In genomic region chr6:134512946-134513345, GRCh38 we compare ENCODE assay signal across 1 cellular context.
TF ChIP-seq lines count a peak whose summit lies in the region.

No MANE protein-coding gene starts in this region.

TF ChIP-seq in K562, 482 proteins besides CTCF, POLR2A, EP300 and RAD21 (continued from another document):
- TF ChIP-seq ZMIZ1 (IDR thresholded peaks at IDR 0.05; ENCODE audit: low read depth in 2 of 2, low read length in 2 of 2) (no peak), HMBOX1 (IDR thresholded peaks at IDR 0.05) (no peak), NFIX (CRISPR knock-in tag; IDR thresholded peaks at IDR 0.05; ENCODE audit: low read depth) (no peak), TEAD2 (tag; IDR thresholded peaks at IDR 0.05) (no peak), ZNF175 (CRISPR knock-in tag; IDR thresholded peaks at IDR 0.05; ENCODE audit: low read depth) (no peak), SMAD3 (CRISPR knock-in tag; conservative IDR thresholded peaks at IDR 0.05) (no peak), FIP1L1 (IDR thresholded peaks at IDR 0.05; ENCODE audit: low read depth, low read length, poor library complexity, severe bottlenecking) (no peak), TCF3 (CRISPR knock-in tag; IDR thresholded peaks at IDR 0.05) (no peak)
